In genomic region chr10:102432162-102432950, GRCh38 we compare ENCODE assay signal across 8 cellular contexts.
DNase-seq lines count a peak whose midpoint lies in the region; ATAC-seq and TF ChIP-seq lines count a peak whose summit lies in the region.

TSS of gene CUEDC2 (minus strand) at chr10:102432574. CDS start at chr10:102425188, 7,386 bp downstream.

- no peak for TF ChIP-seq CTCF in AG09309 (IDR thresholded peaks at IDR 0.05; ENCODE audit: control insufficient read depth, insufficient read depth, low read depth, low read length, missing control alignments)

- DNase-seq in AG09309 (ENCODE audit: low read depth) (peak; percentile 79), NCI-H345 treated with DMSO at 0.1 percent for 48 hours (lab: John Stamatoyannopoulos, UW; ENCODE audit: unreplicated experiment) (peak; percentile 83), inferior parietal cortex (ENCODE audit: extremely low spot score) (peak; percentile 98)
- DNase-seq in activated CD4-positive, CD25-positive, alpha-beta regulatory T cell (lab: John Stamatoyannopoulos, UW) = peak; percentile 82 to 96 (median 88)
- DNase-seq in central memory CD4-positive, alpha-beta T cell = peak; percentile 90
- peak; percentile 95 to 99 for DNase-seq in stimulated activated CD4-positive, alpha-beta T cell treated with anti-CD3 and anti-CD28 coated beads, Interleukin-12 subunit alpha, Interleukin-12 subunit beta, amount 100 ng/mL, for 24 hours (ENCODE audit: low read depth in 2 of 2)

- peak within 1 kb of the TSS; percentile 89 for H3K4me3 ChIP-seq in AG09309 (ENCODE audit: control insufficient read depth, low read depth, low read length)

- peak; percentile 90 for ATAC-seq in GM19023 (IDR thresholded peaks at IDR 0.05; ENCODE audit: unreplicated experiment)
- peak; percentile 88 for ATAC-seq in HG03280 (IDR thresholded peaks at IDR 0.05; ENCODE audit: unreplicated experiment)

Comparison
In these comparisons a context has a peak if more than half of its experiments do, and no peak if none do; other contexts are left out.
1. Peak in every context shown above with its lines: DNase-seq, ATAC-seq and H3K4me3 ChIP-seq.